In the genomic region with DNA sequence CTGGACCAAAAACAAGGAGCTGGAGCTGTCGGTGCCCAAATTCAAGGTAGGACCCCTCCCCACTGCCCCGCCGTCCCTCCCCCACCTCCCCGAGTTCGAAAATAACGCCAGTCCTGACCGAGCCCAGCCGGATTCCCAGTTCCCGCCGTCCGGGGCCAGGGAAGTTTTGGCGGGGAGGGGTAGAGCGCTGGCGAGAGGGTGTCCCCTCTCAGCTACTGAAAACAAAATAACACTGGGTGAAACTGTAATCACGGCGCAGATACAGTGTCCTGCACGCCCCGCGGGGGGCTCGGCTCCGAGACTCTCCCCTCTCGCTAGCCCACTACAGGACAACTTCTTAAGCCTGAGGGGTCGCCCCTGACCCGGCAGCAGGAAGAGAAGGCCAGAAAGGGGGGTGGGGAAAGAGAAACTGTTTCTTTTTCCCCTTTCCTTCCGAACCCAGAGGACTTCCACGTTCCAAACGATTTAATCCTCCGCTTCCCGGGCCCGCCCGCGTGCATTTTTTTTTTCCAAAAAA, we compare ENCODE assay signal across 1 cellular context.
TF ChIP-seq lines count a peak whose summit lies in the region.

No MANE protein-coding gene starts in this region.

TF ChIP-seq in H1, 55 proteins besides CTCF, POLR2A, EP300 and RAD21:
- TF ChIP-seq TCF12 (IDR thresholded peaks at IDR 0.05; ENCODE audit: low read depth, low read length): no peak
- no peak for TF ChIP-seq SIRT6 (IDR thresholded peaks at IDR 0.05; ENCODE audit: low read length)
- TF ChIP-seq TEAD4 (IDR thresholded peaks at IDR 0.05; ENCODE audit: low read depth, low read length): no peak
- TF ChIP-seq MAFK (IDR thresholded peaks at IDR 0.05; ENCODE audit: low read depth, low read length): no peak
- TF ChIP-seq KDM1A (IDR thresholded peaks at IDR 0.05; ENCODE audit: borderline replicate concordance, low read length): no peak
- TF ChIP-seq EGR1 (IDR thresholded peaks at IDR 0.05; ENCODE audit: borderline replicate concordance, low read depth, low read length): no peak
- TF ChIP-seq YY1 (IDR thresholded peaks at IDR 0.05; ENCODE audit: low read depth, low read length): no peak
- peak; percentile 20 for TF ChIP-seq ASH2L (IDR thresholded peaks at IDR 0.05; ENCODE audit: low read length)
- TF ChIP-seq CBX5 (IDR thresholded peaks at IDR 0.05; ENCODE audit: low read depth, low read length): no peak
- no peak for TF ChIP-seq KDM5A (IDR thresholded peaks at IDR 0.05; ENCODE audit: low read length)
- no peak for TF ChIP-seq POLR2AphosphoS5 (IDR thresholded peaks at IDR 0.05; ENCODE audit: low read depth, low read length)
- 0 out of 4 replicates have a peak, but pooled peaks of 1 of the 2 experiments have one; percentile 39 for TF ChIP-seq SIN3A (conservative IDR thresholded peaks at IDR 0.05 in 1 of 2, IDR thresholded peaks at IDR 0.05 in 1 of 2; ENCODE audit: low read depth in 1 of 2, low read length in 2 of 2)
- no peak for TF ChIP-seq SP1 (IDR thresholded peaks at IDR 0.05; ENCODE audit: low read depth, low read length)
- no peak for TF ChIP-seq CHD1 (IDR thresholded peaks at IDR 0.05; ENCODE audit: low read depth, low read length)
- TF ChIP-seq SRF (IDR thresholded peaks at IDR 0.05; ENCODE audit: low read depth, low read length): no peak
- no peak for TF ChIP-seq NRF1 (IDR thresholded peaks at IDR 0.05; ENCODE audit: low read depth, low read length)
